In the genomic region with DNA sequence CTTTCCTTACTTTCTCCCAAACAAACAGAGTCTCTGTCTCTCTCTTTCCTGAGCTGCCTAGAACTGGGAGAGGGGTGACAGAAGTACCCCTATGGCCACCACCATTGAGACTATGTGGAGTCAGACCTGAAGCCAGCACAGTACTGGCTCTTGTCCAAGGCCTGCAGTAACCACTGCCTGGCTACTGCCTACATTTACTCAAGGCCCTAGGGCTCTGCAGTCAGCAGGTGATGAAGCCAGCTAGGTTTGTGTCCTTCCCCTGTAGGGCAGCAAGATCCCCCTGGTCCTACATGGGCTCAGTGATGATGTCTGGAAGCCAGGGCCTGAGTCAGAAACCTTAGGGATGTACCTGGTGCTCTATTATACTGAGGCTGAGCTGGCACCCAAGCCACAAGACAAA, we compare ENCODE assay signal across 32 cellular contexts. TPM values are rescaled to one million over a fixed set of nuclear protein-coding genes. Genes with fewer than 3 reads are reported as not detected.
"Had no signal": no experiment of that assay in that cellular context is flagged by ENCODE, and none has a peak within 500 bp of the region (broad histone marks: within the 10 kb centered on the region; RNA-seq: fewer than 3 reads in every experiment).

No MANE protein-coding gene starts in this region.

- H3K4me1 ChIP-seq: ascending aorta, body of pancreas, Peyer's patch, SJSA1 had no signal

- H3K4me1 Mint-ChIP-seq: activated CD4-positive, alpha-beta T cell treated with anti-CD3 and anti-CD28 coated beads, Interleukin-2, amount 10 ng/mL, durations not matched to agents 24 days and 14 days; activated naive CD4-positive, alpha-beta T cell treated with anti-CD3 and anti-CD28 coated beads, Interleukin-2, amount 50 U/mL, for 24 hours; activated naive CD8-positive, alpha-beta T cell treated with anti-CD3 and anti-CD28 coated beads, Interleukin-2, amount 10 ng/mL, durations not matched to agents 7 days and 5 days had no signal

- H3K27ac Mint-ChIP-seq: activated CD4-positive, alpha-beta T cell treated with anti-CD3 and anti-CD28 coated beads, Interleukin-2, amount 10 ng/mL, durations not matched to agents 24 days and 14 days; activated CD8-positive, alpha-beta T cell treated with anti-CD3 and anti-CD28 coated beads for 36 hours; activated naive CD4-positive, alpha-beta T cell treated with anti-CD3 and anti-CD28 coated beads, Interleukin-2, amount 50 U/mL, for 24 hours; activated naive CD8-positive, alpha-beta T cell treated with anti-CD3 and anti-CD28 coated beads, Interleukin-2, amount 10 ng/mL, durations not matched to agents 7 days and 5 days; activated T-cell treated with anti-CD3 and anti-CD28 coated beads, Interleukin-2, amount 50 U/mL, for 24 hours; activated T-helper 2 cell treated with anti-CD3 and anti-CD28 coated beads, Interferon-gamma antibody, Interleukin-2, Interleukin-4, amounts not matched to agents 10 μg/mL and 5 μg/mL and 100 μg/mL, durations not matched to agents 14 hours and 24 hours and 36 hours; T-helper 1 cell treated with Interleukin-12 subunit alpha and Interleukin-12 subunit beta and Interleukin-4 antibody, amounts not matched to agents 30 μg/mL and 1 μg/mL, for 36 hours; T-helper 2 cell treated with Interferon-gamma antibody and Interleukin-4, amounts not matched to agents 5 μg/mL and 100 μg/mL, for 36 hours had no signal

- H3K27me3 ChIP-seq: ascending aorta, body of pancreas, MG63, Peyer's patch, SJSA1 had no signal

- H3K4me3 ChIP-seq: ascending aorta, body of pancreas, MG63, Peyer's patch, SJSA1 had no signal

- ATAC-seq: activated CD8-positive, alpha-beta T cell treated with anti-CD3 and anti-CD28 coated beads for 36 hours; body of pancreas; PC-3 had no signal

- H3K36me3 ChIP-seq: ascending aorta, MG63, Peyer's patch, SJSA1 had no signal

- H3K4me2 ChIP-seq: SK-N-SH had no signal

- H3K9ac ChIP-seq: SK-N-SH had no signal

- H3K27ac ChIP-seq: ascending aorta, body of pancreas, Peyer's patch, SJSA1 had no signal

- DNase-seq: activated CD4-positive, alpha-beta T cell treated with anti-CD3 and anti-CD28 coated beads, Interleukin-2, amount 10 ng/mL, durations not matched to agents 24 days and 14 days; activated CD4-positive, alpha-beta T cell treated with anti-CD3 and anti-CD28 coated beads, Interleukin-2, amount 50 U/mL, for 4 hours; activated CD8-positive, alpha-beta T cell treated with anti-CD3 and anti-CD28 coated beads for 36 hours; activated gamma-delta T cell; activated naive CD4-positive, alpha-beta T cell treated with Interleukin-2 at 50 U/mL for 16 hours; activated naive CD8-positive, alpha-beta T cell treated with anti-CD3 and anti-CD28 coated beads, Interleukin-2, amount 10 ng/mL, durations not matched to agents 7 days and 5 days; activated T-cell treated with anti-CD3 and anti-CD28 coated beads, Interleukin-2, amount 50 U/mL, for 24 hours; amygdala; body of pancreas; Karpas-422; KBM-7; MG63; NCI-H1048; NCI-H1105 treated with DMSO at 0.1 percent for 48 hours; NCI-H1436; NCI-H1694; NCI-H2029; NCI-H345; NCI-H524 treated with DMSO at 0.1 percent for 48 hours; NK-92 treated with Interleukin-12 subunit alpha and Interleukin-12 subunit beta, amount 100 ng/mL, for 24 hours; PC-3; Peyer's patch; RPMI8226; SHP77 treated with DMSO at 0.1 percent for 48 hours; SK-N-SH had no signal

- H3K36me3 Mint-ChIP-seq: activated naive CD8-positive, alpha-beta T cell treated with anti-CD3 and anti-CD28 coated beads, Interleukin-2, amount 10 ng/mL, durations not matched to agents 7 days and 5 days had no signal

- H3K4me3 Mint-ChIP-seq: activated CD4-positive, alpha-beta T cell treated with anti-CD3 and anti-CD28 coated beads, Interleukin-2, amount 10 ng/mL, durations not matched to agents 24 days and 14 days; activated CD8-positive, alpha-beta T cell treated with anti-CD3 and anti-CD28 coated beads for 36 hours; activated naive CD4-positive, alpha-beta T cell treated with anti-CD3 and anti-CD28 coated beads, Interleukin-2, amount 50 U/mL, for 24 hours; activated naive CD8-positive, alpha-beta T cell treated with anti-CD3 and anti-CD28 coated beads, Interleukin-2, amount 10 ng/mL, durations not matched to agents 7 days and 5 days; activated T-cell treated with anti-CD3 and anti-CD28 coated beads, Interleukin-2, amount 50 U/mL, for 24 hours; T-helper 1 cell treated with Interleukin-12 subunit alpha and Interleukin-12 subunit beta and Interleukin-4 antibody, amounts not matched to agents 30 μg/mL and 1 μg/mL, for 36 hours; T-helper 2 cell treated with Interferon-gamma antibody and Interleukin-4, amounts not matched to agents 5 μg/mL and 100 μg/mL, for 36 hours had no signal

RNA-seq across cellular contexts. Expression of gene MYO3B, which starts 12.2 kb away (rescaled TPM):
- total RNA-seq: ascending aorta, NCI-H460, Peyer's patch, SJSA1 had no signal
- polyA plus RNA-seq: SK-N-SH had no signal
